ENCODE assay signal across 9 cellular contexts in genomic region chr17:55743103-55743679, GRCh38. TPM values are rescaled to one million over a fixed set of nuclear protein-coding genes. Genes with fewer than 3 reads are reported as not detected.
DNase-seq lines count a peak whose midpoint lies in the region; ATAC-seq and TF ChIP-seq lines count a peak whose summit lies in the region.
"Had no signal": no experiment of that assay in that cellular context is flagged by ENCODE, and none has a peak within 500 bp of the region (broad histone marks: within the 10 kb centered on the region; RNA-seq: fewer than 3 reads in every experiment).

No MANE protein-coding gene starts in this region.

- no peak overlapping the region for H3K27ac ChIP-seq in MM.1S (ENCODE audit: low read length)

- no peaks in the 10 kb centered on the region for H3K9me2 ChIP-seq in MM.1S (replicated peaks; ENCODE audit: insufficient read depth, low read length)

- 0 out of 2 replicates have a peak overlapping the region, but pooled peaks have one; percentile 7 for H2AFZ ChIP-seq in MM.1S (ENCODE audit: low read length)

- TF ChIP-seq CTCF in MM.1S (IDR thresholded peaks at IDR 0.05; ENCODE audit: low read length) = no peak

- H3K27me3 ChIP-seq in MM.1S (replicated peaks; ENCODE audit: insufficient read depth, low read length) = no peaks in the 10 kb centered on the region

- H3F3A ChIP-seq in MM.1S (ENCODE audit: insufficient read depth, low read length) = no peaks in the 10 kb centered on the region

- no peaks in the 10 kb centered on the region for H3K9me3 ChIP-seq in MM.1S (replicated peaks; ENCODE audit: insufficient read depth, low read length)

- peaks cover 9% of the 10 kb centered on the region; the same call in 1 of the 2 replicates for H3K4me1 ChIP-seq in MM.1S (ENCODE audit: low read length)

- H3K9me3 Mint-ChIP-seq in T-cell = no peaks in the 10 kb centered on the region

- no peaks in the 10 kb centered on the region for H3K36me3 Mint-ChIP-seq in T-cell

- peak overlapping the region; percentile 53 for H3K4me2 ChIP-seq in MM.1S (ENCODE audit: low read depth, low read length)

- peaks cover 0 to 2% (median 0%) of the 10 kb centered on the region in 3 donors for H3K4me1 Mint-ChIP-seq in T-cell

- H3K4me3 ChIP-seq in MM.1S (ENCODE audit: low read length) = no peak overlapping the region; the same call in 1 of the 2 replicates

- H3K27ac Mint-ChIP-seq in T-cell = no peak overlapping the region

- CTCF ChIA-PET in T-cell (lab: Charles Lee) = no interaction called here

- peaks cover 18 to 25% of the 10 kb centered on the region in 2 donors for H3K27me3 Mint-ChIP-seq in T-cell

- H3K36me3 ChIP-seq in MM.1S (replicated peaks; ENCODE audit: insufficient read depth, low read length) = no peaks in the 10 kb centered on the region

- no peak overlapping the region for H3K4me3 Mint-ChIP-seq in T-cell

- ATAC-seq in GM21576 (IDR thresholded peaks at IDR 0.05; ENCODE audit: unreplicated experiment) (peak; percentile 30), T-cell (replicated peaks in 1 of 4) (no peak)
- ATAC-seq in activated CD4-positive, CD25-positive, alpha-beta regulatory T cell treated with anti-CD3 and anti-CD28 coated beads, Interleukin-2, amount 50 U/mL, for 24 hours = no peak

- DNase-seq in DMS53 treated with DMSO at 0.1 percent for 48 hours (lab: John Stamatoyannopoulos, UW; ENCODE audit: unreplicated experiment) (peak; percentile 71), MM.1S (no peak), erythroblast (lab: John Stamatoyannopoulos, UW) (peak; percentile 4 to 9), ecto neural progenitor cell (ENCODE audit: low spot score) (no peak), T-cell (no peak), NCI-H82 treated with DMSO at 0.1 percent for 48 hours (lab: John Stamatoyannopoulos, UW; ENCODE audit: unreplicated experiment) (no peak)

- no peak for TF ChIP-seq POLR2A in erythroblast (IDR thresholded peaks at IDR 0.05; ENCODE audit: low read length)

- no peaks in the 10 kb centered on the region for H3K79me2 ChIP-seq in MM.1S (ENCODE audit: low read length)

- H3K9ac ChIP-seq in MM.1S (ENCODE audit: low read length) = no peak overlapping the region

- H4K20me1 ChIP-seq in MM.1S (ENCODE audit: insufficient read depth, low read length) = no peaks in the 10 kb centered on the region

- POLR2A ChIA-PET in T-cell (lab: Charles Lee) = no interaction called here

RNA-seq across cellular contexts. Expression of gene PCTP, which starts 7.7 kb away (rescaled TPM):
- 1 to 10 TPM; 2.8 to 3.6 (median 3.3) TPM for total RNA-seq in T-cell

RNA-seq across cellular contexts. Expression of gene TMEM100, which starts 20.5 kb away (rescaled TPM):
- total RNA-seq in T-cell = under 1 TPM in 1 of 5 donors, not detected in 4; 0.35 TPM
- total RNA-seq: G401 had no signal

Comparison
In these comparisons a context has a peak if more than half of its experiments do, and no peak if none do; other contexts are left out.
1. DNase-seq: peak in DMS53 treated with DMSO at 0.1 percent for 48 hours (single experiment) and erythroblast (2 of 2); none in MM.1S (single experiment), ecto neural progenitor cell (single experiment), T-cell (0 of 34) and NCI-H82 treated with DMSO at 0.1 percent for 48 hours (single experiment).